In the genomic region with DNA sequence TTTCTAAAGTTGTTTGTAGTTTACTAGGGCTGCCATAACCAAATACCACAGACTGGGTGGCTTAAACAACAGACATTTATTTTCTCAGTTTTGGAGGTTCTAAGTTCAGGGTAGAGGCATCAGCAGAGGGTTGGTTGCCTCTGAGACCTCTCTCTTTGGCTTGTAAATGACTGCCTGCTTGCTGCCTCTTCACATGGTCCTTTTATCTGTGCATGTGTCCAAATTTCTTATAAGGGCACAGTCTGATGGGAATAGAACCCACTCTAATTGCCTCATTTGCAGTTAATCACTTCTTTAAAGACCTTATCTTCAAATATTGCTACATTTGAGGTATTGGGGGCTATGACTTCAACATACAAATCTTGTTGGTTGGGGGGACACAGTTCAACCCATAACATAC, we compare ENCODE assay signal across 20 cellular contexts. TPM values are rescaled to one million over a fixed set of nuclear protein-coding genes. Genes with fewer than 3 reads are reported as not detected.
A peak's percentile ranks its signal among the peaks of the same experiment; 100 is the strongest.
DNase-seq lines count a peak whose midpoint lies in the region; ATAC-seq, FAIRE-seq and TF ChIP-seq lines count a peak whose summit lies in the region.
"Had no signal": no experiment of that assay in that cellular context is flagged by ENCODE, and none has a peak within 500 bp of the region (broad histone marks: within the 10 kb centered on the region; RNA-seq: fewer than 3 reads in every experiment).

No MANE protein-coding gene starts in this region.

- no peaks in the 10 kb centered on the region for H3K27me3 Mint-ChIP-seq in activated naive CD4-positive, alpha-beta T cell treated with anti-CD3 and anti-CD28 coated beads, Interleukin-2, amount 50 U/mL, for 24 hours
- peaks cover 3% of the 10 kb centered on the region for H3K27me3 Mint-ChIP-seq in GM23338 (ENCODE audit: insufficient read depth, low read depth, poor library complexity)
- no peaks in the 10 kb centered on the region for H3K27me3 Mint-ChIP-seq in progenitor cell of endocrine pancreas

- H3K36me3 ChIP-seq in GM23338 (ENCODE audit: insufficient read depth) = peaks cover 9% of the 10 kb centered on the region; the same call in 1 of the 2 replicates
- peaks cover 29% of the 10 kb centered on the region for H3K36me3 ChIP-seq in K562 (ENCODE audit: control insufficient read depth, insufficient read depth, low read length)

- in situ Hi-C loops in K562 (cut with MboI) = no loop called here

- FAIRE-seq in K562 (lab: Jason Lieb, UNC) = no peak
- FAIRE-seq: pancreas had no signal

- peaks cover 53% of the 10 kb centered on the region for H3K4me1 ChIP-seq in GM23338 (ENCODE audit: insufficient read depth)
- H3K4me1 ChIP-seq in K562 (replicated peaks in 1 of 2; ENCODE audit: control insufficient read depth in 2 of 2, insufficient read depth in 2 of 2, low read length in 2 of 2) = no peaks in the 10 kb centered on the region

- no peak for ATAC-seq in activated naive CD4-positive, alpha-beta T cell treated with anti-CD3 and anti-CD28 coated beads, Interleukin-2, amount 50 U/mL, for 72 hours
- ATAC-seq in GM23338 (no peak; the same call in 2 of the 3 replicates), K562 (peak; percentile 62)
- ATAC-seq: left lung, Panc1 had no signal

- H3K4me3 ChIP-seq in GM23338 (no peak overlapping the region), K562 (no peak overlapping the region)
- H3K4me3 ChIP-seq: esophagus muscularis mucosa, left lung, pancreas had no signal

- no TSS peak for BruUV-seq in K562 (replicated peaks; lab: Mats Ljungman, UMichigan)

- intact Hi-C loops in K562 (cut with micrococcal nuclease) = no loop called here

- DNase-seq in activated naive CD4-positive, alpha-beta T cell treated with anti-CD3 and anti-CD28 coated beads, Interleukin-2, amount 50 U/mL, for 72 hours (ENCODE audit: low spot score in 2 of 2) = no peak
- DNase-seq in GM23338 (ENCODE audit: low spot score) (no peak), K562 (ENCODE audit: extremely low read depth in 1 of 4, low spot score in 3 of 4) (no peak), progenitor cell of endocrine pancreas (ENCODE audit: low spot score, unreplicated experiment) (no peak), NCI-H1105 (lab: John Stamatoyannopoulos, UW) (no peak), RWPE1 (ENCODE audit: low spot score) (no peak), NCI-H1105 treated with DMSO at 0.1 percent for 48 hours (lab: John Stamatoyannopoulos, UW) (no peak)
- DNase-seq: activated T-cell treated with anti-CD3 and anti-CD28 coated beads, Interleukin-2, amount 50 U/mL, for 48 hours; COR-L47; left lung; NCI-H1417; NCI-H2171; NCI-H748 treated with DMSO at 0.1 percent for 48 hours; pancreas; SK-N-SH; stimulated activated CD4-positive, alpha-beta T cell treated with anti-CD3 and anti-CD28 coated beads, Interleukin-2, amount 100 ng/mL, for 48 hours had no signal

- no peak for TF ChIP-seq RAD21 in K562 (CRISPR knock-in tag; conservative IDR thresholded peaks at IDR 0.05 in 1 of 2, IDR thresholded peaks at IDR 0.05 in 1 of 2)

- H2AFZ ChIP-seq in GM23338 (no peak overlapping the region), K562 (ENCODE audit: low read depth, low read length) (no peak overlapping the region)

- no peak for TF ChIP-seq EP300 in K562 (IDR thresholded peaks at IDR 0.05; ENCODE audit: low read length)

- peaks cover 77% of the 10 kb centered on the region for H3K4me1 Mint-ChIP-seq in activated naive CD4-positive, alpha-beta T cell treated with anti-CD3 and anti-CD28 coated beads, Interleukin-2, amount 50 U/mL, for 24 hours
- H3K4me1 Mint-ChIP-seq in GM23338 = peaks cover 54% of the 10 kb centered on the region
- H3K4me1 Mint-ChIP-seq in progenitor cell of endocrine pancreas (ENCODE audit: low read depth) = peaks cover 6% of the 10 kb centered on the region

- no peak overlapping the region for H3K9ac ChIP-seq in K562 (ENCODE audit: insufficient read depth in 1 of 2, low read depth in 2 of 2, low read length in 2 of 2)
- H3K9ac ChIP-seq: KMS-11, SK-N-SH had no signal

- POLR2A ChIA-PET in K562 (lab: Yijun Ruan, JAX) (interaction anchor here (0.8 kb wide), 1 partner anchor 335 kb away, joined by 4 read pairs; no protein-coding TSS in a partner anchor), RWPE1 (lab: Yijun Ruan, JAX; ENCODE audit: low non-redundant PET) (interaction anchor here (0.7 kb wide), 1 partner anchor 19 kb away, joined by 5 read pairs; no protein-coding TSS in a partner anchor)

- no peaks in the 10 kb centered on the region for H3K9me3 Mint-ChIP-seq in activated naive CD4-positive, alpha-beta T cell treated with anti-CD3 and anti-CD28 coated beads, Interleukin-2, amount 50 U/mL, for 24 hours
- H3K9me3 Mint-ChIP-seq in activated naive CD4-positive, alpha-beta T cell treated with anti-CD3 and anti-CD28 coated beads, Interleukin-2, amount 50 U/mL, for 72 hours = peaks cover 0 to 5% of the 10 kb centered on the region in 2 donors
- H3K9me3 Mint-ChIP-seq in GM23338 (no peaks in the 10 kb centered on the region; the same call in 2 of the 3 replicates), progenitor cell of endocrine pancreas (ENCODE audit: low read depth) (peaks cover 10% of the 10 kb centered on the region)

- no peak overlapping the region for H3K4me3 Mint-ChIP-seq in activated naive CD4-positive, alpha-beta T cell treated with anti-CD3 and anti-CD28 coated beads, Interleukin-2, amount 50 U/mL, for 24 hours
- no peak overlapping the region for H3K4me3 Mint-ChIP-seq in GM23338
- no peak overlapping the region for H3K4me3 Mint-ChIP-seq in progenitor cell of endocrine pancreas (ENCODE audit: low read depth)

- no peaks in the 10 kb centered on the region for H3K9me1 ChIP-seq in K562 (ENCODE audit: control insufficient read depth, insufficient read depth, low read length)

- TF ChIP-seq POLR2A in K562 (conservative IDR thresholded peaks at IDR 0.05) = no peak

- H3K79me2 ChIP-seq in GM23338 (replicated peaks; ENCODE audit: insufficient read depth) (peaks cover 100% of the 10 kb centered on the region), K562 (ENCODE audit: control insufficient read depth, insufficient read depth, low read length) (peaks cover 100% of the 10 kb centered on the region)

- CTCF ChIA-PET in K562 (lab: Yijun Ruan, JAX; ENCODE audit: low intra/inter-chr PET ratio) (no interaction called here), RWPE1 (lab: Yijun Ruan, JAX) (no interaction called here)

- TF ChIP-seq CTCF in GM23338 (conservative IDR thresholded peaks at IDR 0.05; ENCODE audit: low read depth in 2 of 2) (no peak), K562 (IDR thresholded peaks at IDR 0.05 in 2 of 3, conservative IDR thresholded peaks at IDR 0.05 in 1 of 3; ENCODE audit: insufficient read depth in 2 of 3, low read depth in 1 of 3, low read length in 3 of 3) (no peak), progenitor cell of endocrine pancreas (IDR thresholded peaks at IDR 0.05; ENCODE audit: unreplicated experiment) (no peak), RWPE1 (conservative IDR thresholded peaks at IDR 0.05; ENCODE audit: low read depth) (no peak)

- 0 out of 2 replicates have a peak overlapping the region, but pooled peaks have one; percentile 6 for H3K4me2 ChIP-seq in GM23338
- H3K4me2 ChIP-seq in K562 (ENCODE audit: insufficient read depth, low read length) = no peak overlapping the region
- H3K4me2 ChIP-seq: KMS-11, SK-N-SH had no signal

- H3K27me3 ChIP-seq in GM23338 (ENCODE audit: insufficient read depth) (no peaks in the 10 kb centered on the region), K562 (ENCODE audit: control insufficient read depth in 2 of 2, insufficient read depth in 2 of 2, low read length in 2 of 2) (no peaks in the 10 kb centered on the region)
- H3K27me3 ChIP-seq: esophagus muscularis mucosa, left lung, pancreas had no signal

- peaks cover 8% of the 10 kb centered on the region for H3K36me3 Mint-ChIP-seq in activated naive CD4-positive, alpha-beta T cell treated with anti-CD3 and anti-CD28 coated beads, Interleukin-2, amount 50 U/mL, for 24 hours
- peaks cover 8 to 37% of the 10 kb centered on the region in 2 donors for H3K36me3 Mint-ChIP-seq in activated naive CD4-positive, alpha-beta T cell treated with anti-CD3 and anti-CD28 coated beads, Interleukin-2, amount 50 U/mL, for 72 hours
- H3K36me3 Mint-ChIP-seq in GM23338 (ENCODE audit: low read depth) (peaks cover 25% of the 10 kb centered on the region), progenitor cell of endocrine pancreas (ENCODE audit: insufficient read depth) (peaks cover 21% of the 10 kb centered on the region)

- H3K27ac ChIP-seq in GM23338 (ENCODE audit: low read depth) = no peak overlapping the region
- H3K27ac ChIP-seq in K562 (ENCODE audit: extremely low read depth, low read depth, low read length) = no peak overlapping the region
- no peak overlapping the region for H3K27ac ChIP-seq in RWPE1
- H3K27ac ChIP-seq: KMS-11, left lung, pancreas had no signal

- H3K9me2 ChIP-seq in GM23338 (ENCODE audit: insufficient read depth) = no peaks in the 10 kb centered on the region
- H3K9me2 ChIP-seq: SK-N-SH had no signal

- no peaks in the 10 kb centered on the region for H3K9me3 ChIP-seq in K562 (replicated peaks; ENCODE audit: control insufficient read depth, insufficient read depth, low read depth, low read length)
- H3K9me3 ChIP-seq: esophagus muscularis mucosa, left lung, pancreas, SK-N-SH had no signal

- peak overlapping the region; percentile 69 for H3K27ac Mint-ChIP-seq in activated naive CD4-positive, alpha-beta T cell treated with anti-CD3 and anti-CD28 coated beads, Interleukin-2, amount 50 U/mL, for 24 hours
- peak overlapping the region in 1 of 2 donors; percentile 63 for H3K27ac Mint-ChIP-seq in activated naive CD4-positive, alpha-beta T cell treated with anti-CD3 and anti-CD28 coated beads, Interleukin-2, amount 50 U/mL, for 72 hours
- H3K27ac Mint-ChIP-seq in GM23338 = no peak overlapping the region
- peak overlapping the region; percentile 37 for H3K27ac Mint-ChIP-seq in progenitor cell of endocrine pancreas

- H4K20me1 ChIP-seq in GM23338 (replicated peaks; ENCODE audit: insufficient read depth) = peaks cover 84% of the 10 kb centered on the region
- peaks cover 29% of the 10 kb centered on the region for H4K20me1 ChIP-seq in K562 (replicated peaks; ENCODE audit: control insufficient read depth, insufficient read depth, low read length)

- no peaks in the 10 kb centered on the region for H3F3A ChIP-seq in GM23338 (replicated peaks; ENCODE audit: low read depth)

RNA-seq across cellular contexts. Expression of gene GPBP1, which starts 36.8 kb away (rescaled TPM):
- 100 to 1,000 TPM in 1 of 2 donors, 10 to 100 TPM in 1; 91.7 to 108 TPM for total RNA-seq in activated naive CD4-positive, alpha-beta T cell treated with anti-CD3 and anti-CD28 coated beads, Interleukin-2, amount 50 U/mL, for 72 hours
- 109 and 121 TPM in 2 replicates for total RNA-seq in GM23338 (2014; rRNA removed; shearing (Covaris generic))
- polyA plus RNA-seq in GM23338 (2016; fragmentation: Nextera tagmentation; extraction: Ambion mirVana) (78.9 and 105 TPM in 2 replicates), K562 (2011; rRNA removed) (67.3 and 85.2 TPM in 2 replicates), K562 (2014; fragmentation: Illumina TruSeq; extraction: Trizol) (70.2 and 85.7 TPM in 2 replicates), K562 (2014; fragmentation: Nextera tagmentation; extraction: Ambion mirVana) (10 to 100 TPM; 31.0 to 40.7 TPM), K562 (2014; rRNA removed) (55.2 and 64.0 TPM in 2 replicates)
- total RNA-seq in K562 (2011; cell fraction: chromatin; rRNA removed; ENCODE audit: low replicate concordance) = 38.9 and 193 TPM in 2 replicates
- 20.5 and 30.5 TPM in 2 replicates for total RNA-seq in K562 (2011; cell fraction: nucleolus; rRNA removed)
- total RNA-seq in K562 (2011; cell fraction: nucleoplasm; rRNA removed) = 55.7 and 82.8 TPM in 2 replicates
- total RNA-seq in K562 (2014; rRNA removed) (61.7 and 66.2 TPM in 2 replicates), K562 (2014; rRNA removed; fragmentation: Illumina TruSeq; extraction: Trizol) (109 and 122 TPM in 2 replicates), K562 (2015; rRNA removed; fragmentation: Illumina TruSeq; extraction: Trizol) (89.1 and 97.0 TPM in 2 replicates), K562 (2021) (67.8 and 68.4 TPM in 2 replicates), progenitor cell of endocrine pancreas (128 and 135 TPM in 2 replicates)
- 6.1 and 19.2 TPM in 2 replicates for polyA plus RNA-seq in K562 (2011; cell fraction: cytosol; rRNA removed)
- polyA plus RNA-seq in K562 (2011; cell fraction: nucleus; rRNA removed) = 22.7 and 36.5 TPM in 2 replicates
- polyA plus RNA-seq in K562 (2012) = 51.9 and 53.1 TPM in 2 replicates
- 94.7 and 107 TPM in 2 replicates for polyA minus RNA-seq in K562 (2011; rRNA and poly(A)+ RNA removed)
- 21.1 and 29.6 TPM in 2 replicates for polyA minus RNA-seq in K562 (2011; cell fraction: cytosol; rRNA and poly(A)+ RNA removed)
- 26.1 and 57.8 TPM in 2 replicates for polyA minus RNA-seq in K562 (2011; cell fraction: nucleus; rRNA and poly(A)+ RNA removed)
